ENCODE assay signal across 14 cellular contexts in the genomic region with DNA sequence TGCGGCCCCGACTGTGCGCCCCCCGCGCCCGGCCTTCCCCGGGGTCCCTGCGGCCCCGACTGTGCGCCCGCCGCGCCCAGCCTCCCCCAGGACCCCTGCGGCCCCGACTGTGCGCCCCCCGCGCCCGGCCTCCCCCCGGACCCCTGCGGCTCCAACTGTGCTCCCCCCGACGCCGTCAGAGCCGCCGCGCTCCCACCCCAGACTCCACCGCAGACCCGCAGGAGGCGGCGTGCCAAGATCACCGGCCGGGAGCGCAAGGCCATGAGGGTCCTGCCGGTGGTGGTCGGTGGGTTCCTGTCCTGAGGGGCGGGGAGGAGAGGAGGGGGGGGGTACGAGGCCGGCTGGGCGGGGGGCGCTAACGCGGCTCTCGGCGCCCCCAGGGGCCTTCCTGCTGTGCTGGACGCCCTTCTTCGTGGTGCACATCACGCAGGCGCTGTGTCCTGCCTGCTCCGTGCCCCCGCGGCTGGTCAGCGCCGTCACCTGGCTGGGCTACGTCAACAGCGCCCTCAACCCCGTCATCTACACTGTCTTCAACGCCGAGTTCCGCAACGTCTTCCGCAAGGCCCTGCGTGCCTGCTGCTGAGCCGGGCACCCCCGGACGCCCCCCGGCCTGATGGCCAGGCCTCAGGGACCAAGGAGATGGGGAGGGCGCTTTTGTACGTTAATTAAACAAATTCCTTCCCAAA. TPM values are rescaled to one million over a fixed set of nuclear protein-coding genes. Genes with fewer than 3 reads are reported as not detected.
A peak's percentile ranks its signal among the peaks of the same experiment; 100 is the strongest.
DNase-seq lines count a peak whose midpoint lies in the region; ATAC-seq and TF ChIP-seq lines count a peak whose summit lies in the region.
"Had no signal": no experiment of that assay in that cellular context is flagged by ENCODE, and none has a peak within 500 bp of the region (broad histone marks: within the 10 kb centered on the region; RNA-seq: fewer than 3 reads in every experiment).

No MANE protein-coding gene starts in this region.

- no peak for DNase-seq in CD8-positive, alpha-beta T cell
- DNase-seq in WTC11 (ENCODE audit: low spot score) (no peak), memory B cell (ENCODE audit: low spot score in 2 of 2) (no peak), foreskin fibroblast (no peak)
- DNase-seq: head of caudate nucleus; NCI-H1048; NCI-H446 treated with DMSO at 0.1 percent for 48 hours; posterior cingulate gyrus; stimulated activated naive CD4-positive, alpha-beta T cell treated with Interleukin-2 at 50 U/mL for 16 hours had no signal

- no peak for TF ChIP-seq CTCF in CD8-positive, alpha-beta T cell (IDR thresholded peaks at IDR 0.05)
- TF ChIP-seq CTCF in WTC11 (IDR thresholded peaks at IDR 0.05) (no peak), foreskin fibroblast (IDR thresholded peaks at IDR 0.05; ENCODE audit: low read depth, low read length) (no peak)

- intact Hi-C loops in CD8-positive, alpha-beta T cell (cut with DNase I, micrococcal nuclease), result no loop called here

- peak overlapping the region; percentile 64 for H3K27ac Mint-ChIP-seq in CD8-positive, alpha-beta T cell
- H3K27ac Mint-ChIP-seq in WTC11 (no peak overlapping the region), memory B cell (peak overlapping the region; percentile 83)

- POLR2A ChIA-PET in CD8-positive, alpha-beta T cell (lab: Charles Lee), result no interaction called here
- POLR2A ChIA-PET in WTC11 (lab: Charles Lee), result no interaction called here

- peaks cover 23% of the 10 kb centered on the region for H3K27me3 Mint-ChIP-seq in CD8-positive, alpha-beta T cell (ENCODE audit: low read depth)
- H3K27me3 Mint-ChIP-seq in WTC11 (ENCODE audit: low read depth) (peaks cover 44% of the 10 kb centered on the region), memory B cell (peaks cover 13% of the 10 kb centered on the region)

- no peaks in the 10 kb centered on the region for H3K9me3 ChIP-seq in CD8-positive, alpha-beta T cell (ENCODE audit: low read length)

- peaks cover 4% of the 10 kb centered on the region for H3K27me3 ChIP-seq in CD8-positive, alpha-beta T cell (ENCODE audit: insufficient read depth, low read length)

- H3K36me3 ChIP-seq in CD8-positive, alpha-beta T cell (ENCODE audit: insufficient read depth, low read length), result no peaks in the 10 kb centered on the region

- H3K9me3 Mint-ChIP-seq in CD8-positive, alpha-beta T cell, result no peaks in the 10 kb centered on the region
- H3K9me3 Mint-ChIP-seq in WTC11 (no peaks in the 10 kb centered on the region), memory B cell (no peaks in the 10 kb centered on the region)

- no peak overlapping the region for H3K27ac ChIP-seq in CD8-positive, alpha-beta T cell (ENCODE audit: low read depth, low read length)
- H3K27ac ChIP-seq: C4-2B had no signal

- CTCF ChIA-PET in CD8-positive, alpha-beta T cell (lab: Charles Lee), result no interaction called here
- CTCF ChIA-PET in WTC11 (lab: Charles Lee), result interaction anchor here (0.6 to 1.1 kb wide), 4 partner anchors 34 to 101 kb away, joined by 3 to 5 read pairs (median 4); no protein-coding TSS in a partner anchor

- peaks cover 19% of the 10 kb centered on the region for H3K4me1 Mint-ChIP-seq in CD8-positive, alpha-beta T cell (ENCODE audit: low read depth)
- H3K4me1 Mint-ChIP-seq in WTC11, result peaks cover 21% of the 10 kb centered on the region
- H3K4me1 Mint-ChIP-seq in memory B cell, result peaks cover 11% of the 10 kb centered on the region

- ATAC-seq in CD8-positive, alpha-beta T cell, result peak; percentile 33
- no peak for ATAC-seq in WTC11
- peak; percentile 66 for ATAC-seq in memory B cell (ENCODE audit: low read depth)
- no peak for ATAC-seq in GM18519 (IDR thresholded peaks at IDR 0.05; ENCODE audit: low FRiP score, unreplicated experiment)
- no peak for ATAC-seq in HG03460 (IDR thresholded peaks at IDR 0.05; ENCODE audit: unreplicated experiment)

- no peak overlapping the region for H3K4me3 ChIP-seq in CD8-positive, alpha-beta T cell (ENCODE audit: low read depth, low read length)
- no peak overlapping the region for H3K4me3 ChIP-seq in foreskin fibroblast (ENCODE audit: low read depth in 1 of 2, low read length in 2 of 2)
- H3K4me3 ChIP-seq: lung had no signal

- H3K4me1 ChIP-seq in CD8-positive, alpha-beta T cell (ENCODE audit: insufficient read depth, low read length), result peaks cover 23% of the 10 kb centered on the region

- peak overlapping the region; percentile 63 for H3K4me3 Mint-ChIP-seq in CD8-positive, alpha-beta T cell
- peak overlapping the region; percentile 55 for H3K4me3 Mint-ChIP-seq in WTC11
- peak overlapping the region; percentile 70 for H3K4me3 Mint-ChIP-seq in memory B cell

- H3K36me3 Mint-ChIP-seq in CD8-positive, alpha-beta T cell, result peaks cover 3% of the 10 kb centered on the region
- H3K36me3 Mint-ChIP-seq in WTC11 (no peaks in the 10 kb centered on the region), memory B cell (peaks cover 7% of the 10 kb centered on the region)

TF ChIP-seq in WTC11, 78 proteins besides CTCF, POLR2A, EP300 and RAD21:
- TF ChIP-seq, protein P1, sequence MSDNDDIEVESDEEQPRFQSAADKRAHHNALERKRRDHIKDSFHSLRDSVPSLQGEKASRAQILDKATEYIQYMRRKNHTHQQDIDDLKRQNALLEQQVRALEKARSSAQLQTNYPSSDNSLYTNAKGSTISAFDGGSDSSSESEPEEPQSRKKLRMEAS (CRISPR knock-in tag; IDR thresholded peaks at IDR 0.05), result 0 out of 2 replicates have a peak, but pooled peaks have one; percentile 18
- TF ChIP-seq RORB (CRISPR knock-in tag; IDR thresholded peaks at IDR 0.05), result no peak
TF ChIP-seq in WTC11: peak in this region for 1.

RNA-seq across cellular contexts. Expression of gene DRD4, which starts 3.1 kb away (rescaled TPM):
- total RNA-seq in CD8-positive, alpha-beta T cell, result under 1 TPM; 0.72 to 0.79 TPM
- total RNA-seq in WTC11 (2021), result 3.7 to 5.8 TPM (median 5.5 TPM) in 3 replicates
- total RNA-seq: RPMI7951 had no signal

RNA-seq across cellular contexts. Expression of gene SCT, which starts 13.2 kb away (rescaled TPM):
- total RNA-seq in CD8-positive, alpha-beta T cell, result not detected
- 2.3 to 3.3 TPM (median 2.9 TPM) in 3 replicates for total RNA-seq in WTC11 (2021)
- total RNA-seq: lung, RPMI7951 had no signal

RNA-seq across cellular contexts. Expression of gene CDHR5, which starts 15.4 kb away (rescaled TPM):
- total RNA-seq in CD8-positive, alpha-beta T cell, result not detected
- total RNA-seq in WTC11 (2021), result 0.26 to 0.34 TPM in 2 of 3 replicates, not detected in the other
- total RNA-seq: lung, RPMI7951 had no signal

RNA-seq across cellular contexts. Expression of gene IRF7, which starts 24.4 kb away (rescaled TPM):
- total RNA-seq in CD8-positive, alpha-beta T cell, result 100 to 1,000 TPM; 102 to 106 TPM
- 11.1 to 12.0 TPM (median 11.5 TPM) in 3 replicates for total RNA-seq in WTC11 (2021)

RNA-seq across cellular contexts. Expression of gene DEAF1, which starts 54.9 kb away (rescaled TPM):
- total RNA-seq in CD8-positive, alpha-beta T cell, result 100 to 1,000 TPM; 131 to 139 TPM
- 62.2 to 85.3 TPM (median 81.1 TPM) in 3 replicates for total RNA-seq in WTC11 (2021)

Comparison
In these comparisons a context has a peak if more than half of its experiments do, and no peak if none do; other contexts are left out.
1. ATAC-seq: peak in CD8-positive, alpha-beta T cell (single experiment) and memory B cell (single experiment); none in WTC11 (single experiment), GM18519 (single experiment) and HG03460 (single experiment).
2. Peak in every context shown above with its lines, with median percentiles within 50 percentile points of each other: H3K4me3 Mint-ChIP-seq.